ENCODE assay signal across 8 cellular contexts in the genomic region with DNA sequence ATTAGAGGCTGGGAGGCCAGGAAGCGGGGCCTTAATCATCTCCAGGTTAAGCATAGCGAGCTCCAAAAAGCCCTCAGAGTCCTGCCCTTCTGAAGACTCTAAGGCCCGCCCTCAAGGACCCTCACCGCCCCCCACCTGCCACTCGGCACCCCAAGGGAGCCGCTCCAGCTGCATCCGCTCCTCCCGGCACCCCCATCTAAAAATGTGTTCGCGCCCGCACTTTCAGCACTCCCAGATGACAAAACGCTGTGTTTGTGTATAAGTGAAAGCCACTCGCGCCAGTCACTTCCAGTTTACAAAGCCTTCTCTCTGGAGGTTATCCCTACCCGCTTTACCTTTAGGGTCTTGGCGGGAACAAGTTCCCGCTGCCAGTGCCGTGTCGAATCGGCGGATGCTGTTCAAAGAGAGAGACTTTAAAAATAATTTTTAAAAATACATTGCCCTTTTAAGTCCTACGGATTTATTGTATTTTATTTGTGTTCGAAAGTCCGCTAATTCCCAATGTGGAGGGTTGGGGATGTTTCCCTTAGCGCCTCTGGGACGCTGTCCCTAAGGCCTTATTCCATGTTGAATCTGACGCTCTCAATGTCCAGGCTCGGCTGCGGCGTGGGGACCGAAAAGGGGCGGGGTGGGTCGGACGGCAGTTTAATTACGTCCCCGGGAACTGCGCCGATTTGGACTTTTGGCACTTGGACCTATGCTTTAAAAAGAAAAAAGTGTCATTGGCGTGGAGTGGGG. TPM values are rescaled to one million over a fixed set of nuclear protein-coding genes. Genes with fewer than 3 reads are reported as not detected.
A peak's percentile ranks its signal among the peaks of the same experiment; 100 is the strongest.
DNase-seq lines count a peak whose midpoint lies in the region; ATAC-seq and TF ChIP-seq lines count a peak whose summit lies in the region.

TSS of gene DCLRE1A (minus strand) at position 64 of the 738 bp plus-strand sequence. CDS start 900 bp downstream, outside the sequence.
TSS of gene NHLRC2 (plus strand) at position 643 of the 738 bp plus-strand sequence. CDS start 212 bp downstream, outside the sequence.

- H3K27ac ChIP-seq in HEK293 (ENCODE audit: extremely low read depth, low read depth, low read length): peak within 1 kb of the TSS; percentile 96
- H3K27ac ChIP-seq in cardiac muscle cell: peak within 1 kb of the TSS; percentile 96
- H3K27ac ChIP-seq in trophoblast cell (ENCODE audit: low read depth, low read length): peak within 1 kb of the TSS; percentile 76
- peak within 1 kb of the TSS; percentile 87 to 95 (median 94) for H3K27ac ChIP-seq in transverse colon

- peak within 1 kb of the TSS; percentile 95 for H4K12ac ChIP-seq in trophoblast cell (ENCODE audit: low read depth, low read length)

- H3K9ac ChIP-seq in ES-I3 (ENCODE audit: low read depth, low read length) (peak within 1 kb of the TSS; percentile 100), trophoblast cell (ENCODE audit: low read length) (peak within 1 kb of the TSS; percentile 98)

- H3K4ac ChIP-seq in trophoblast cell (ENCODE audit: low read depth, low read length): peak within 1 kb of the TSS; percentile 66

- peak within 1 kb of the TSS; percentile 93 for H4K91ac ChIP-seq in trophoblast cell (ENCODE audit: low read depth, low read length)

- peak; percentile 89 for DNase-seq in NB4 (ENCODE audit: low read depth)
- DNase-seq in SW480 (ENCODE audit: low spot score): peak; percentile 77
- peak; percentile 76 for DNase-seq in activated naive CD8-positive, alpha-beta T cell treated with anti-CD3 and anti-CD28 coated beads, Interleukin-2, amount 50 U/mL, for 24 hours
- peak; percentile 83 to 88 for DNase-seq in cardiac muscle cell (ENCODE audit: low read depth in 1 of 2, low spot score in 1 of 2)
- DNase-seq in trophoblast cell: peak; percentile 66 to 82
- DNase-seq in transverse colon: peak; percentile 85

- no peak within 1 kb of the TSS for H2BK12ac ChIP-seq in trophoblast cell (ENCODE audit: low read length)

- peak; percentile 62 for ATAC-seq in activated naive CD8-positive, alpha-beta T cell treated with anti-CD3 and anti-CD28 coated beads, Interleukin-2, amount 50 U/mL, for 24 hours

- peaks cover 10% of the 10 kb centered on the region for H3K79me2 ChIP-seq in trophoblast cell (ENCODE audit: control insufficient read depth, insufficient read depth, low read length, poor library complexity)

- H3K36me3 Mint-ChIP-seq in activated naive CD8-positive, alpha-beta T cell treated with anti-CD3 and anti-CD28 coated beads, Interleukin-2, amount 50 U/mL, for 24 hours (ENCODE audit: low read depth): peaks cover 29% of the 10 kb centered on the region

- H3K4me3 Mint-ChIP-seq in activated naive CD8-positive, alpha-beta T cell treated with anti-CD3 and anti-CD28 coated beads, Interleukin-2, amount 50 U/mL, for 24 hours: peak within 1 kb of the TSS; percentile 98

- no CpG with 5 or more reads among the region's 39 CpGs for WGBS in trophoblast cell (ENCODE audit: extremely low coverage, insufficient coverage, insufficient read length)
- 0% methylated on average over 18 to 38 of the region's 39 CpGs for WGBS in transverse colon (ENCODE audit: low coverage in 1 of 2), 2 donors

- H3K9me3 ChIP-seq in ES-I3 (ENCODE audit: control insufficient read depth, insufficient read depth, low read length): no peaks in the 10 kb centered on the region
- H3K9me3 ChIP-seq in HEK293 (ENCODE audit: control insufficient read depth, insufficient read depth, low read depth, low read length): no peaks in the 10 kb centered on the region
- no peaks in the 10 kb centered on the region for H3K9me3 ChIP-seq in cardiac muscle cell (ENCODE audit: low read depth)
- no peaks in the 10 kb centered on the region for H3K9me3 ChIP-seq in trophoblast cell (ENCODE audit: insufficient read depth, low read depth, low read length)
- H3K9me3 ChIP-seq in transverse colon: no peaks in the 10 kb centered on the region

- H3K4me2 ChIP-seq in trophoblast cell (ENCODE audit: low read length): peak within 1 kb of the TSS; percentile 82

- H3K27me3 ChIP-seq in cardiac muscle cell (no peaks in the 10 kb centered on the region), trophoblast cell (ENCODE audit: insufficient read depth, low read length) (no peaks in the 10 kb centered on the region), transverse colon (no peaks in the 10 kb centered on the region)

- peak within 1 kb of the TSS; percentile 97 for H4K8ac ChIP-seq in trophoblast cell (ENCODE audit: low read depth, low read length)

- H3K4me1 Mint-ChIP-seq in activated naive CD8-positive, alpha-beta T cell treated with anti-CD3 and anti-CD28 coated beads, Interleukin-2, amount 50 U/mL, for 24 hours: peaks cover 52% of the 10 kb centered on the region

- intact Hi-C loops in transverse colon (cut with DNase I; ENCODE audit: low total_unique reads): no loop called here

- peak within 1 kb of the TSS; percentile 97 for H3K27ac Mint-ChIP-seq in activated naive CD8-positive, alpha-beta T cell treated with anti-CD3 and anti-CD28 coated beads, Interleukin-2, amount 50 U/mL, for 24 hours

- H3K23ac ChIP-seq in trophoblast cell (ENCODE audit: low read length): no peak within 1 kb of the TSS

- TF ChIP-seq CTCF in HEK293 (tag by site-specific recombination; IDR thresholded peaks at IDR 0.05) (no peak), NB4 (IDR thresholded peaks at IDR 0.05; ENCODE audit: low read depth, low read length) (no peak), cardiac muscle cell (IDR thresholded peaks at IDR 0.05; ENCODE audit: low read depth, low read length) (no peak), transverse colon (IDR thresholded peaks at IDR 0.05) (no peak)

- peak within 1 kb of the TSS; percentile 68 for H3K4me3 ChIP-seq in HEK293 (ENCODE audit: low read depth, low read length)
- H3K4me3 ChIP-seq in NB4 (ENCODE audit: low read depth, low read length): peak within 1 kb of the TSS; percentile 91
- peak within 1 kb of the TSS; percentile 77 for H3K4me3 ChIP-seq in cardiac muscle cell
- peak within 1 kb of the TSS; percentile 96 for H3K4me3 ChIP-seq in trophoblast cell (ENCODE audit: low read depth, low read length)
- H3K4me3 ChIP-seq in transverse colon: peak within 1 kb of the TSS; percentile 62 to 96 (median 92)

- H3K36me3 ChIP-seq in ES-I3 (ENCODE audit: insufficient read depth, low read length) (no peaks in the 10 kb centered on the region), HEK293 (ENCODE audit: control insufficient read depth in 2 of 2, insufficient read depth in 1 of 2, low read length in 2 of 2) (peaks cover 8 to 13% of the 10 kb centered on the region in 2 experiments), cardiac muscle cell (peaks cover 7% of the 10 kb centered on the region), trophoblast cell (ENCODE audit: control insufficient read depth in 1 of 2, insufficient read depth in 2 of 2, low read length in 2 of 2) (no peaks in the 10 kb centered on the region), transverse colon (peaks cover 0 to 9% (median 0%) of the 10 kb centered on the region in 4 donors)

- H3K4me1 ChIP-seq in ES-I3 (ENCODE audit: insufficient read depth, low read length): no peaks in the 10 kb centered on the region
- H3K4me1 ChIP-seq in HEK293 (ENCODE audit: control insufficient read depth, insufficient read depth, low read length): peaks cover 15% of the 10 kb centered on the region
- H3K4me1 ChIP-seq in cardiac muscle cell (ENCODE audit: low read depth): peaks cover 27% of the 10 kb centered on the region
- peaks cover 0 to 9% of the 10 kb centered on the region in 2 experiments for H3K4me1 ChIP-seq in trophoblast cell (ENCODE audit: control insufficient read depth in 1 of 2, insufficient read depth in 2 of 2, low read length in 2 of 2)
- peaks cover 16 to 57% (median 27%) of the 10 kb centered on the region in 4 donors for H3K4me1 ChIP-seq in transverse colon

- POLR2A ChIA-PET in HEK293 (lab: Yijun Ruan, JAX): no interaction called here

- peak within 1 kb of the TSS; percentile 95 for H2AFZ ChIP-seq in trophoblast cell (ENCODE audit: insufficient read depth, low read length, poor library complexity)

- peak within 1 kb of the TSS; percentile 81 for H2BK120ac ChIP-seq in trophoblast cell (ENCODE audit: insufficient read depth, low read length, poor library complexity)

- in situ Hi-C loops in transverse colon (cut with MboI; ENCODE audit: low pct_ligation_motif_present in 1 of 4, low pct_unique_long_range_greater_than_20kb in 1 of 4, low sequenced_read_pairs in 3 of 4): no loop called here

- CTCF ChIA-PET in HEK293 (lab: Yijun Ruan, JAX): interaction anchor here (0.5 to 1.2 kb wide), 3 partner anchors 13 to 218 kb away, joined by 3 read pairs; no protein-coding TSS in a partner anchor

- TF ChIP-seq POLR2A in NB4 (IDR thresholded peaks at IDR 0.05; ENCODE audit: extremely low read depth, insufficient read length): peak; percentile 6
- no peak for TF ChIP-seq POLR2A in transverse colon (IDR thresholded peaks at IDR 0.05)

- H2BK5ac ChIP-seq in trophoblast cell (ENCODE audit: low read depth, low read length, poor library complexity): peak within 1 kb of the TSS; percentile 77

- no peak within 1 kb of the TSS for H2AK5ac ChIP-seq in trophoblast cell (ENCODE audit: low read length)

- no peaks in the 10 kb centered on the region for H3K9me3 Mint-ChIP-seq in activated naive CD8-positive, alpha-beta T cell treated with anti-CD3 and anti-CD28 coated beads, Interleukin-2, amount 50 U/mL, for 24 hours

- H3K27me3 Mint-ChIP-seq in activated naive CD8-positive, alpha-beta T cell treated with anti-CD3 and anti-CD28 coated beads, Interleukin-2, amount 50 U/mL, for 24 hours: no peaks in the 10 kb centered on the region

- H3K79me1 ChIP-seq in trophoblast cell (ENCODE audit: low read length): peaks cover 10% of the 10 kb centered on the region

- H3K14ac ChIP-seq in trophoblast cell (ENCODE audit: low read length): peak within 1 kb of the TSS; percentile 87

- no peak for TF ChIP-seq EP300 in transverse colon (IDR thresholded peaks at IDR 0.05; ENCODE audit: low read depth)

- peak within 1 kb of the TSS; percentile 81 for H3K18ac ChIP-seq in trophoblast cell (ENCODE audit: low read length)

TF ChIP-seq in HEK293, 187 proteins besides CTCF, POLR2A, EP300 and RAD21 (continues in another document):
- TF ChIP-seq ZNF214 (tag by site-specific recombination; IDR thresholded peaks at IDR 0.05; ENCODE audit: borderline replicate concordance): no peak
- TF ChIP-seq HOXC10 (CRISPR knock-in tag; IDR thresholded peaks at IDR 0.05): no peak

RNA-seq across cellular contexts. Expression of gene DCLRE1A, which starts in this region (rescaled TPM):
- total RNA-seq in cardiac muscle cell: 6.3 and 6.6 TPM in 2 replicates
- 4.8 and 7.3 TPM in 2 replicates for polyA plus RNA-seq in cardiac muscle cell
- polyA plus RNA-seq in trophoblast cell (2013): 3.8 and 4.0 TPM in 2 replicates
- total RNA-seq in transverse colon: 1 to 10 TPM; 1.9 to 4.6 (median 3.8) TPM

RNA-seq across cellular contexts. Expression of gene NHLRC2, which starts in this region (rescaled TPM):
- total RNA-seq in cardiac muscle cell (61.2 and 99.6 TPM in 2 replicates), transverse colon (100 to 1,000 TPM in 1 of 4 donors, 10 to 100 TPM in 3; 18.3 to 140 (median 45.8) TPM)
- 14.0 and 23.8 TPM in 2 replicates for polyA plus RNA-seq in cardiac muscle cell
- 5.0 and 5.2 TPM in 2 replicates for polyA plus RNA-seq in trophoblast cell (2013)

Comparison
In these comparisons a context has a peak if more than half of its experiments do, and no peak if none do; other contexts are left out.
1. Peak in every context shown above with its lines: DNase-seq, ATAC-seq, H3K4me3 ChIP-seq and H3K27ac ChIP-seq.